ENCODE assay signal across 1 cellular context in genomic region chr6:26592649-26593048, GRCh38.
A peak's percentile ranks its signal among the peaks of the same experiment; 100 is the strongest.
TF ChIP-seq lines count a peak whose summit lies in the region.

No MANE protein-coding gene starts in this region.

TF ChIP-seq in HepG2, 621 proteins besides CTCF, POLR2A, EP300 and RAD21:
- TF ChIP-seq STAG1 (CRISPR knock-in tag; IDR thresholded peaks at IDR 0.05) (peak; percentile 28; the same call in 1 of the 2 replicates), NR3C1 (CRISPR knock-in tag; IDR thresholded peaks at IDR 0.05) (no peak)
